25 cellular contexts compared by ENCODE assay signal in genomic region chr4:126209117-126209516, GRCh38.
"Had no signal": no experiment of that assay in that cellular context is flagged by ENCODE, and none has a peak within 500 bp of the region (broad histone marks: within the 10 kb centered on the region; RNA-seq: fewer than 3 reads in every experiment).

No MANE protein-coding gene starts in this region.

- H3K27me3 ChIP-seq: ascending aorta, breast epithelium, foreskin keratinocyte, neutrophil, pancreas, right lobe of liver, stomach, testis had no signal

- H3K27me3 Mint-ChIP-seq: activated CD4-positive, alpha-beta T cell treated with anti-CD3 and anti-CD28 coated beads, Interleukin-2, amount 10 ng/mL, durations not matched to agents 7 days and 5 days; memory B cell; naive thymus-derived CD8-positive, alpha-beta T cell; T-cell; type B pancreatic cell had no signal

- H3K9me3 Mint-ChIP-seq: memory B cell, type B pancreatic cell had no signal

- ATAC-seq: activated T-cell treated with anti-CD3 and anti-CD28 coated beads, Interleukin-2, amount 50 U/mL, for 4 hours; foreskin keratinocyte; naive thymus-derived CD8-positive, alpha-beta T cell; pancreas; right lobe of liver; SK-N-SH treated with all-trans-retinoic acid at 6 μM for 48 hours; T-cell had no signal

- H3K36me3 Mint-ChIP-seq: memory B cell; naive thymus-derived CD8-positive, alpha-beta T cell; T-cell; type B pancreatic cell had no signal

- H3K4me3 Mint-ChIP-seq: activated CD4-positive, alpha-beta T cell treated with anti-CD3 and anti-CD28 coated beads, Interleukin-2, amount 10 ng/mL, durations not matched to agents 7 days and 5 days; activated T-cell treated with anti-CD3 and anti-CD28 coated beads, Interleukin-2, amount 50 U/mL, for 4 hours; memory B cell; naive thymus-derived CD8-positive, alpha-beta T cell; T-cell; type B pancreatic cell had no signal

- H3K9me3 ChIP-seq: ascending aorta, breast epithelium, neutrophil, pancreas, right lobe of liver, stomach, testis had no signal

- H3K27ac Mint-ChIP-seq: activated CD4-positive, alpha-beta T cell treated with anti-CD3 and anti-CD28 coated beads, Interleukin-2, amount 10 ng/mL, durations not matched to agents 7 days and 5 days; memory B cell; naive thymus-derived CD8-positive, alpha-beta T cell; T-cell; type B pancreatic cell had no signal

- DNase-seq: activated CD4-positive, alpha-beta T cell treated with anti-CD3 and anti-CD28 coated beads, Interleukin-2, amount 10 ng/mL, durations not matched to agents 7 days and 5 days; activated CD8-positive, alpha-beta memory T cell treated with anti-CD3 and anti-CD28 coated beads, Interleukin-2, amount 50 U/mL, for 4 hours; activated effector memory CD4-positive, alpha-beta T cell treated with anti-CD3 and anti-CD28 coated beads, Interleukin-2, amount 50 U/mL, for 16 hours; activated naive CD4-positive, alpha-beta T cell treated with anti-CD3 and anti-CD28 coated beads, Interleukin-2, amount 50 U/mL, for 16 hours; activated T-cell treated with anti-CD3 and anti-CD28 coated beads, Interleukin-2, amount 50 U/mL, for 4 hours; cerebellar nuclear complex; cortex of kidney; erythroblast; foreskin keratinocyte; head of caudate nucleus; kidney glomerular epithelial cell; naive thymus-derived CD8-positive, alpha-beta T cell; pancreas; right lobe of liver; small intestine; stimulated activated CD4-positive, alpha-beta T cell treated with anti-CD3 and anti-CD28 coated beads, Interleukin-4, amount 100 ng/mL, for 1 hour; stomach; T-cell; testis had no signal

- H3K36me3 ChIP-seq: ascending aorta, breast epithelium, neutrophil, pancreas, right lobe of liver, stomach had no signal

- H3K4me1 ChIP-seq: ascending aorta, breast epithelium, foreskin keratinocyte, pancreas, right lobe of liver, stomach, testis had no signal

- H3K27ac ChIP-seq: ascending aorta, breast epithelium, foreskin keratinocyte, neutrophil, pancreas, right lobe of liver, stomach, testis had no signal

- H3K4me3 ChIP-seq: ascending aorta, breast epithelium, pancreas, right lobe of liver, stomach, testis had no signal

- H3K4me1 Mint-ChIP-seq: activated CD4-positive, alpha-beta T cell treated with anti-CD3 and anti-CD28 coated beads, Interleukin-2, amount 10 ng/mL, durations not matched to agents 7 days and 5 days; memory B cell; naive thymus-derived CD8-positive, alpha-beta T cell; T-cell had no signal
